15 cellular contexts compared by ENCODE assay signal in the genomic region with DNA sequence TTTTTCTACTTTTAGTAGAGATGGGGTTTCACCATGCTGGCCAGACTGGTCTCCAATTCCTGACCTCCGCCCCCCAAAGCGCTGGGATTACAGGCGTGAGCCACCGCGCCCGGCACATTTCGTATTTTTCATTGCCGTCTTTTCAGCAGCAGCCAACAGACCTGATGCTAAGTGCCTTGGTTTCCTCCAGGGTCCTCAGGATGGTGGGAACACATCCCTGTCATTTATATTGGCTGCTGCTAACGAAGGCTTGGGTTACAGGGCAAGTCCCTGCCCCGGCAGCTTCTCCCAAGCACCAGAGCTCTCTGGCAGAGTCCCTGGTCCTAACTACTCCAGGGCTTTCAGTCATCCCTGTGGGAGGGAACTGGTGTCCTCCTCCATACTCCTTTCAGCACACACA. TPM values are rescaled to one million over a fixed set of nuclear protein-coding genes. Genes with fewer than 3 reads are reported as not detected.
DNase-seq lines count a peak whose midpoint lies in the region; FAIRE-seq and TF ChIP-seq lines count a peak whose summit lies in the region.
"Had no signal": no experiment of that assay in that cellular context is flagged by ENCODE, and none has a peak within 500 bp of the region (broad histone marks: within the 10 kb centered on the region; RNA-seq: fewer than 3 reads in every experiment).

No MANE protein-coding gene starts in this region.

- H3K9me3 ChIP-seq in neuron (ENCODE audit: low read length): no peaks in the 10 kb centered on the region
- H3K9me3 ChIP-seq: Peyer's patch, thoracic aorta had no signal

- TF ChIP-seq CTCF in KMS-11 (conservative IDR thresholded peaks at IDR 0.05; ENCODE audit: low read depth, low read length) (no peak), brain (conservative IDR thresholded peaks at IDR 0.05) (no peak)

- H4K20me1 ChIP-seq in KMS-11 (ENCODE audit: insufficient read depth): no peaks in the 10 kb centered on the region

- H3K4me1 ChIP-seq in KMS-11 (ENCODE audit: low read depth, poor library complexity, severe bottlenecking) (peaks cover 58% of the 10 kb centered on the region), neuron (ENCODE audit: insufficient read depth, low read length) (peaks cover 17% of the 10 kb centered on the region)

- no peak for DNase-seq in T-helper 2 cell treated with Interferon-gamma antibody and Interleukin-4, amounts not matched to agents 5 μg/mL and 100 μg/mL, for 36 hours (ENCODE audit: low spot score)
- no peak for DNase-seq in T-helper 2 cell
- no peak for DNase-seq in NCI-H524 treated with DMSO at 0.1 percent for 48 hours (lab: John Stamatoyannopoulos, UW)
- no peak for DNase-seq in RCC 7860 (ENCODE audit: low spot score)
- no peak for DNase-seq in NCI-H526 (lab: John Stamatoyannopoulos, UW)
- DNase-seq: cortex of kidney, MM.1S, NCI-H345 had no signal

- no peak overlapping the region for H3K27ac Mint-ChIP-seq in T-helper 2 cell treated with Interferon-gamma antibody and Interleukin-4, amounts not matched to agents 5 μg/mL and 100 μg/mL, for 36 hours
- H3K27ac Mint-ChIP-seq in brain: peak overlapping the region in 1 of 5 experiments; percentile 80

- H3K9ac ChIP-seq in KMS-11: no peak overlapping the region

- peaks cover 5% of the 10 kb centered on the region for H3K27me3 Mint-ChIP-seq in T-helper 2 cell treated with Interferon-gamma antibody and Interleukin-4, amounts not matched to agents 5 μg/mL and 100 μg/mL, for 36 hours (ENCODE audit: low read depth)
- peaks cover 9% of the 10 kb centered on the region for H3K27me3 Mint-ChIP-seq in brain

- H3K4me2 ChIP-seq in KMS-11: peak overlapping the region; percentile 99

- no peak for FAIRE-seq in RCC 7860 (lab: Jason Lieb, UNC)
- FAIRE-seq: GM18507 had no signal

- H3K79me2 ChIP-seq in KMS-11 (ENCODE audit: insufficient read depth, low read depth): 0 out of 2 replicates have a peak, but pooled peaks cover 4% of the 10 kb centered on the region

- H3K27me3 ChIP-seq in KMS-11 (ENCODE audit: insufficient read depth, low read depth): no peaks in the 10 kb centered on the region
- H3K27me3 ChIP-seq in neuron (ENCODE audit: insufficient read depth, low read length): no peaks in the 10 kb centered on the region
- H3K27me3 ChIP-seq: Peyer's patch had no signal

- H3K27ac ChIP-seq in KMS-11: no peak overlapping the region
- H3K27ac ChIP-seq: thoracic aorta had no signal

- H3K4me3 Mint-ChIP-seq in T-helper 2 cell treated with Interferon-gamma antibody and Interleukin-4, amounts not matched to agents 5 μg/mL and 100 μg/mL, for 36 hours: peak overlapping the region; percentile 95
- peak overlapping the region; percentile 86 to 92 (median 87) for H3K4me3 Mint-ChIP-seq in brain

- H2AFZ ChIP-seq in KMS-11 (ENCODE audit: low read depth) (no peak overlapping the region), neuron (ENCODE audit: low read depth, low read length) (no peak overlapping the region)

- H3K36me3 ChIP-seq in KMS-11 (ENCODE audit: insufficient read depth): no peaks in the 10 kb centered on the region
- H3K36me3 ChIP-seq in neuron (ENCODE audit: insufficient read depth, low read length): no peaks in the 10 kb centered on the region
- H3K36me3 ChIP-seq: Peyer's patch, thoracic aorta had no signal

- peaks cover 20% of the 10 kb centered on the region for H3K36me3 Mint-ChIP-seq in T-helper 2 cell treated with Interferon-gamma antibody and Interleukin-4, amounts not matched to agents 5 μg/mL and 100 μg/mL, for 36 hours (ENCODE audit: low read depth)
- H3K36me3 Mint-ChIP-seq in brain: no peaks in the 10 kb centered on the region

- H3K4me3 ChIP-seq in KMS-11 (IDR thresholded peaks at IDR 0.05; ENCODE audit: insufficient read depth, low read depth, low read length) (no peak overlapping the region), neuron (ENCODE audit: low read length) (peak overlapping the region; percentile 64)
- H3K4me3 ChIP-seq: lung had no signal

- peaks cover 62% of the 10 kb centered on the region for H3K4me1 Mint-ChIP-seq in T-helper 2 cell treated with Interferon-gamma antibody and Interleukin-4, amounts not matched to agents 5 μg/mL and 100 μg/mL, for 36 hours (ENCODE audit: low read depth)
- peaks cover 69% of the 10 kb centered on the region for H3K4me1 Mint-ChIP-seq in brain

- H3K9me3 Mint-ChIP-seq in T-helper 2 cell treated with Interferon-gamma antibody and Interleukin-4, amounts not matched to agents 5 μg/mL and 100 μg/mL, for 36 hours: no peaks in the 10 kb centered on the region
- peaks cover 0 to 2% (median 0%) of the 10 kb centered on the region in 5 experiments for H3K9me3 Mint-ChIP-seq in brain

RNA-seq across cellular contexts. Expression of gene RNF157, which starts 1.5 kb away (rescaled TPM):
- 90.2 TPM for polyA plus RNA-seq in brain (ENCODE audit: insufficient read depth, low read depth, low replicate concordance)

RNA-seq across cellular contexts. Expression of gene UBALD2, which starts 23.4 kb away (rescaled TPM):
- polyA plus RNA-seq in brain (ENCODE audit: insufficient read depth, low read depth, low replicate concordance): 140 TPM
